Comparison of ENCODE assay signal across 17 cellular contexts in genomic region chr13:33040116-33040515, GRCh38. TPM values are rescaled to one million over a fixed set of nuclear protein-coding genes. Genes with fewer than 3 reads are reported as not detected.
"Had no signal": no experiment of that assay in that cellular context is flagged by ENCODE, and none has a peak within 500 bp of the region (broad histone marks: within the 10 kb centered on the region; RNA-seq: fewer than 3 reads in every experiment).

No MANE protein-coding gene starts in this region.

- DNase-seq: activated CD4-positive, alpha-beta memory T cell treated with anti-CD3 and anti-CD28 coated beads for 36 hours; activated naive CD8-positive, alpha-beta T cell treated with anti-CD3 and anti-CD28 coated beads for 36 hours; amniotic stem cell; erythroblast; head of caudate nucleus; kidney; naive B cell; spleen; stimulated activated CD4-positive, alpha-beta T cell treated with anti-CD3 and anti-CD28 coated beads, Interleukin-4, amount 100 ng/mL, for 4 hours; stimulated activated naive B cell treated with anti-CD40 and anti-IgM and Interleukin-4, amounts not matched to agents 10 μg/mL and 1 μg/mL and 100 μg/mL, for 72 hours; substantia nigra; T-helper 2 cell had no signal

- H3K27ac ChIP-seq: SJSA1, tibial nerve had no signal

- H3K27me3 ChIP-seq: SJSA1, spleen, tibial nerve had no signal

- H3K4me3 Mint-ChIP-seq: activated CD4-positive, alpha-beta memory T cell treated with anti-CD3 and anti-CD28 coated beads for 36 hours; activated naive CD8-positive, alpha-beta T cell treated with anti-CD3 and anti-CD28 coated beads for 36 hours; naive B cell; neural crest cell; stimulated activated naive B cell treated with anti-CD40 and anti-IgM and Interleukin-4, amounts not matched to agents 10 μg/mL and 1 μg/mL and 100 μg/mL, for 72 hours had no signal

- H3K36me3 ChIP-seq: SJSA1, spleen, tibial nerve had no signal

- H3K9me3 ChIP-seq: SJSA1, spleen, tibial nerve had no signal

- H3K4me1 ChIP-seq: spleen had no signal

- H3K27ac Mint-ChIP-seq: activated CD4-positive, alpha-beta memory T cell treated with anti-CD3 and anti-CD28 coated beads for 36 hours; activated naive CD8-positive, alpha-beta T cell treated with anti-CD3 and anti-CD28 coated beads for 36 hours; stimulated activated naive B cell treated with anti-CD40 and anti-IgM and Interleukin-4, amounts not matched to agents 10 μg/mL and 1 μg/mL and 100 μg/mL, for 72 hours had no signal

- H3K9me3 Mint-ChIP-seq: activated CD4-positive, alpha-beta memory T cell treated with anti-CD3 and anti-CD28 coated beads for 36 hours; activated naive CD8-positive, alpha-beta T cell treated with anti-CD3 and anti-CD28 coated beads for 36 hours; naive B cell; neural crest cell; stimulated activated naive B cell treated with anti-CD40 and anti-IgM and Interleukin-4, amounts not matched to agents 10 μg/mL and 1 μg/mL and 100 μg/mL, for 72 hours had no signal

- H3K36me3 Mint-ChIP-seq: activated CD4-positive, alpha-beta memory T cell treated with anti-CD3 and anti-CD28 coated beads for 36 hours; naive B cell; stimulated activated naive B cell treated with anti-CD40 and anti-IgM and Interleukin-4, amounts not matched to agents 10 μg/mL and 1 μg/mL and 100 μg/mL, for 72 hours had no signal

- H3K4me1 Mint-ChIP-seq: activated naive CD8-positive, alpha-beta T cell treated with anti-CD3 and anti-CD28 coated beads for 36 hours; naive B cell; neural crest cell; stimulated activated naive B cell treated with anti-CD40 and anti-IgM and Interleukin-4, amounts not matched to agents 10 μg/mL and 1 μg/mL and 100 μg/mL, for 72 hours had no signal

- ATAC-seq: left lobe of liver; sciatic nerve; stimulated activated naive B cell treated with anti-CD40 and anti-IgM and Interleukin-4, amounts not matched to agents 10 μg/mL and 1 μg/mL and 100 μg/mL, for 72 hours had no signal

- H3K4me3 ChIP-seq: SJSA1, spleen, tibial nerve had no signal

RNA-seq across cellular contexts. Expression of gene KL, which starts 23.9 kb away (rescaled TPM):
- total RNA-seq: SJSA1 had no signal
